In the genomic region with DNA sequence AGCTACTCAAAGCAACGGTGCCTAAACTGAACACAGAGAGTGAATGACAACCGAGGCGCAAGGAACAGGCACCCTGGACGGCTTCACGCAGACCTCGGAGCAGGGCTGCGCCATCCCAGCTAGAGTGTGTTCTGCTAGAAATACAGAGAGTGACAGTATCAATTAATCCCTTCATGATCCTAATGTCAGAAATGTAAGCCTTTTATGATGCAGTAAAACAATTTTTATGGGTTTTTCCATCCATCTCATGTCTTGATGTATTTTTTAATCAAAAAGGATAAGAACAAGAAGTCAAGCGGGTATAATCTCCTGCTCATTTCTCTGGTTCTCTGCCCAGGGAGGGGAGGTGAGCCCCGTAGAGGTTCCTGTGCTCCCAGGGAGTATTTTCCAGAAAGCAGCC, we compare ENCODE assay signal across 8 cellular contexts.
"Had no signal": no experiment of that assay in that cellular context is flagged by ENCODE, and none has a peak within 500 bp of the region (broad histone marks: within the 10 kb centered on the region; RNA-seq: fewer than 3 reads in every experiment).

No MANE protein-coding gene starts in this region.

- H3K27ac Mint-ChIP-seq: GM23338, H9, HFFc6 had no signal

- DNase-seq: GM23248, GOT3, H7, H9, HCEC 1CT, HFFc6 had no signal

- ATAC-seq: GM23338, HCT116 had no signal

- H3K4me3 Mint-ChIP-seq: GM23338, H9, HFFc6 had no signal

- H3K9me3 Mint-ChIP-seq: GM23338, H9 had no signal
